In the genomic region with DNA sequence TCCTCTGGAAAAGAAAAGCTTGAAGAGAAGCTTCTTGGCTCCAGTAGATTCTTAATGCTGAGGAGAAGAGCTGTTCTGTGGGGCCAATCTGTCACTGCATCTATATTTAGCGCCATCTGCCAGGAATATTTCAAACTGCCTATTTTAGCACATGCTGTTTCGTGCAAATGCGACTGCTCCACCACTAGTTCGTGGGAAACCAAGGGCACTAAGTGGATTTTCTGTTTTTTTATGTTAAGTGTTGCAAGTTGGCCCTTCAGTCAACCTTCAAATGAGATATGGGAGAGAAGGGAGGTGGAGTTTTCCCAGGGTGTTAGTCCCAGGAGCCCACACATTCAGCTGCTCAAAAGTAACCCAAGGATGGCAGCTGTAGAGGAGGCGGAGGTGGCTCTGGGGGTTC, we compare ENCODE assay signal across 11 cellular contexts.
DNase-seq lines count a peak whose midpoint lies in the region; ATAC-seq and TF ChIP-seq lines count a peak whose summit lies in the region.
"Had no signal": no experiment of that assay in that cellular context is flagged by ENCODE, and none has a peak within 500 bp of the region (broad histone marks: within the 10 kb centered on the region; RNA-seq: fewer than 3 reads in every experiment).

No MANE protein-coding gene starts in this region.

- H3K27me3 ChIP-seq in ascending aorta, result no peaks in the 10 kb centered on the region

- peak in 1 of 3 experiments; percentile 11 for TF ChIP-seq CTCF in ascending aorta (IDR thresholded peaks at IDR 0.05)

- no peak for ATAC-seq in HG03108 (IDR thresholded peaks at IDR 0.05; ENCODE audit: unreplicated experiment)
- no peak for ATAC-seq in GM19467 (IDR thresholded peaks at IDR 0.05; ENCODE audit: unreplicated experiment)
- ATAC-seq: activated T-cell treated with anti-CD3 and anti-CD28 coated beads, Interleukin-2, amount 50 U/mL, for 72 hours had no signal

- H3K27ac ChIP-seq in ascending aorta, result no peak overlapping the region

- no peaks in the 10 kb centered on the region for H3K4me1 ChIP-seq in ascending aorta
- H3K4me1 ChIP-seq: Caco-2 had no signal

- DNase-seq in AG20443 (ENCODE audit: low spot score) (peak; percentile 63), LHCN-M2 (ENCODE audit: low read depth) (peak; percentile 79), amniotic epithelial cell (ENCODE audit: low read depth) (peak; percentile 37), middle frontal gyrus (ENCODE audit: extremely low spot score, low spot score) (peak; percentile 65), NCI-H1436 (lab: John Stamatoyannopoulos, UW) (no peak), ascending aorta (ENCODE audit: low spot score in 2 of 2) (no peak)
- DNase-seq: activated T-cell treated with anti-CD3 and anti-CD28 coated beads, Interleukin-2, amount 50 U/mL, for 72 hours; Caco-2; stimulated activated CD4-positive, alpha-beta T cell treated with anti-CD3 and anti-CD28 coated beads, Interleukin-1b, Interleukin-23, amount 100 ng/mL, for 48 hours had no signal

- H3K36me3 ChIP-seq in ascending aorta, result no peaks in the 10 kb centered on the region

- intact Hi-C loops in ascending aorta (cut with DNase I), result no loop called here

- no peak overlapping the region for H3K4me3 ChIP-seq in ascending aorta

- H3K9me3 ChIP-seq in ascending aorta, result no peaks in the 10 kb centered on the region
- H3K9me3 ChIP-seq: Caco-2 had no signal

Comparison
In these comparisons a context has a peak if more than half of its experiments do, and no peak if none do; other contexts are left out.
1. DNase-seq: peak in AG20443 (single experiment), LHCN-M2 (single experiment), amniotic epithelial cell (single experiment) and middle frontal gyrus (single experiment); none in NCI-H1436 (single experiment) and ascending aorta (0 of 2).